24 cellular contexts compared by ENCODE assay signal in the genomic region with DNA sequence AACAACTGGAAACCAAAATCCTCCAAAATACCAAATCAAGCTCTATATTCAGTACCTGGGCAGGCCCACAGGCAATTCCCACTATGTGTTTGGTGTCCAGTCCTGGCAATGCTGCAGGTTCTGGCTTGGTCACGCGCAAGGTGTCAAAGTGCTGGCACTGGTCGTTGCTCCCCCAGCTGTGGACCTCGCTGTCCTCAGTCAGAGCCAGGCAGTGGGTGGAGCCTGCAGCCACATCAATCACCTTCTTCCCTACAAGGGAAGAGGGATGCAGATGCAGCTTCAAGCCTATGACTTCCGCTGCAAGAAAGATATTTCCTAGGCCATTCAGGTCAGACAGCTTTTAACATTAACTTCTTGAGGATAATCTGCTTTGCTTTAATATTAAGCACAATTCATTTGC.
A peak's percentile ranks its signal among the peaks of the same experiment; 100 is the strongest.
DNase-seq lines count a peak whose midpoint lies in the region; ATAC-seq, FAIRE-seq and TF ChIP-seq lines count a peak whose summit lies in the region.
"Had no signal": no experiment of that assay in that cellular context is flagged by ENCODE, and none has a peak within 500 bp of the region (broad histone marks: within the 10 kb centered on the region; RNA-seq: fewer than 3 reads in every experiment).

No MANE protein-coding gene starts in this region.

- H3K27ac Mint-ChIP-seq in WTC11 (no peak overlapping the region), nephron progenitor cell (no peak overlapping the region)
- H3K27ac Mint-ChIP-seq: activated CD4-positive, alpha-beta T cell treated with anti-CD3 and anti-CD28 coated beads, Interleukin-2, amount 10 ng/mL, durations not matched to agents 24 days and 14 days; activated naive CD8-positive, alpha-beta T cell treated with anti-CD3 and anti-CD28 coated beads for 36 hours; activated T-helper 17 cell treated with anti-CD3 and anti-CD28 coated beads, Interleukin-2, amount 50 U/mL, for 72 hours; nephron; stimulated activated naive B cell treated with anti-CD40 and anti-IgM and Interleukin-4, amounts not matched to agents 10 μg/mL and 1 μg/mL and 100 μg/mL, for 72 hours had no signal

- H3K4me1 Mint-ChIP-seq in WTC11 (peaks cover 13% of the 10 kb centered on the region), nephron progenitor cell (peaks cover 33% of the 10 kb centered on the region)
- H3K4me1 Mint-ChIP-seq: activated T-helper 17 cell treated with anti-CD3 and anti-CD28 coated beads, Interleukin-2, amount 50 U/mL, for 72 hours; nephron had no signal

- H3K9me3 ChIP-seq in HAP-1: no peaks in the 10 kb centered on the region
- H3K9me3 ChIP-seq: Peyer's patch, SK-N-SH, testis had no signal

- no peak overlapping the region for H3K27ac ChIP-seq in RWPE1
- H3K27ac ChIP-seq: Peyer's patch, testis had no signal

- H3K36me3 ChIP-seq in HAP-1 (replicated peaks): peaks cover 28% of the 10 kb centered on the region

- ATAC-seq in WTC11 (peak; percentile 67), left cardiac atrium (peak; percentile 79 to 81), GM18907 (IDR thresholded peaks at IDR 0.05; ENCODE audit: unreplicated experiment) (no peak)
- ATAC-seq: activated T-helper 17 cell treated with anti-CD3 and anti-CD28 coated beads, Interleukin-2, amount 50 U/mL, for 72 hours; HCT116; stimulated activated naive B cell treated with anti-CD40 and anti-IgM and Interleukin-4, amounts not matched to agents 10 μg/mL and 1 μg/mL and 100 μg/mL, for 72 hours had no signal

- H3K4me3 Mint-ChIP-seq in WTC11 (no peak overlapping the region), nephron progenitor cell (no peak overlapping the region)
- H3K4me3 Mint-ChIP-seq: activated CD4-positive, alpha-beta T cell treated with anti-CD3 and anti-CD28 coated beads, Interleukin-2, amount 10 ng/mL, durations not matched to agents 24 days and 14 days; activated naive CD8-positive, alpha-beta T cell treated with anti-CD3 and anti-CD28 coated beads for 36 hours; activated T-helper 17 cell treated with anti-CD3 and anti-CD28 coated beads, Interleukin-2, amount 50 U/mL, for 72 hours; nephron; stimulated activated naive B cell treated with anti-CD40 and anti-IgM and Interleukin-4, amounts not matched to agents 10 μg/mL and 1 μg/mL and 100 μg/mL, for 72 hours had no signal

- intact Hi-C loops in left cardiac atrium (cut with DNase I): no loop called here

- TF ChIP-seq CTCF in D721Med (IDR thresholded peaks at IDR 0.05; ENCODE audit: insufficient read depth, missing control alignments) (no peak), WTC11 (IDR thresholded peaks at IDR 0.05) (no peak), nephron progenitor cell (IDR thresholded peaks at IDR 0.05) (no peak), RWPE1 (conservative IDR thresholded peaks at IDR 0.05; ENCODE audit: low read depth) (no peak)

- no peak for DNase-seq in D721Med (ENCODE audit: insufficient read length, low spot score)
- DNase-seq in WTC11 (ENCODE audit: low spot score): peak; percentile 33
- DNase-seq in left cardiac atrium: no peak
- DNase-seq in nephron progenitor cell: peak; percentile 48
- DNase-seq in HAP-1 (ENCODE audit: low spot score in 2 of 2): no peak
- DNase-seq in RWPE1 (ENCODE audit: low spot score): no peak
- no peak for DNase-seq in putamen (ENCODE audit: low spot score)
- DNase-seq: activated CD4-positive, alpha-beta T cell treated with anti-CD3 and anti-CD28 coated beads, Interleukin-2, amount 10 ng/mL, durations not matched to agents 24 days and 14 days; activated naive CD8-positive, alpha-beta T cell treated with anti-CD3 and anti-CD28 coated beads for 36 hours; COR-L47; NCI-H1417 treated with DMSO at 0.1 percent for 48 hours; NK-92 treated with Interleukin-12 subunit alpha and Interleukin-12 subunit beta, amount 100 ng/mL, for 24 hours; Peyer's patch; SK-N-SH; stimulated activated CD4-positive, alpha-beta T cell treated with anti-CD3 and anti-CD28 coated beads, Interleukin-1b, Interleukin-23, amount 100 ng/mL, for 48 hours; stimulated activated naive B cell treated with anti-CD40 and anti-IgM and Interleukin-4, amounts not matched to agents 10 μg/mL and 1 μg/mL and 100 μg/mL, for 72 hours; T-helper 2 cell; testis had no signal

- no peak overlapping the region for H3K4me3 ChIP-seq in HAP-1
- H3K4me3 ChIP-seq: Peyer's patch, testis had no signal

- H3K27me3 Mint-ChIP-seq in WTC11 (ENCODE audit: low read depth) (no peaks in the 10 kb centered on the region), nephron progenitor cell (ENCODE audit: low read depth, poor library complexity) (no peaks in the 10 kb centered on the region)
- H3K27me3 Mint-ChIP-seq: activated CD4-positive, alpha-beta T cell treated with anti-CD3 and anti-CD28 coated beads, Interleukin-2, amount 10 ng/mL, durations not matched to agents 24 days and 14 days; activated naive CD8-positive, alpha-beta T cell treated with anti-CD3 and anti-CD28 coated beads for 36 hours; activated T-helper 17 cell treated with anti-CD3 and anti-CD28 coated beads, Interleukin-2, amount 50 U/mL, for 72 hours; stimulated activated naive B cell treated with anti-CD40 and anti-IgM and Interleukin-4, amounts not matched to agents 10 μg/mL and 1 μg/mL and 100 μg/mL, for 72 hours had no signal

- H3K27me3 ChIP-seq in HAP-1 (ENCODE audit: low read depth): no peaks in the 10 kb centered on the region
- H3K27me3 ChIP-seq: Peyer's patch, testis had no signal

- CTCF ChIA-PET in WTC11 (lab: Charles Lee) (no interaction called here), RWPE1 (lab: Yijun Ruan, JAX) (no interaction called here)

- H3K4me1 ChIP-seq in HAP-1: no peaks in the 10 kb centered on the region
- H3K4me1 ChIP-seq: Peyer's patch, testis had no signal

- in situ Hi-C loops in HAP-1 (cut with MboI; ENCODE audit: low sequenced_read_pairs): no loop called here

- H3K36me3 Mint-ChIP-seq in WTC11: peaks cover 66% of the 10 kb centered on the region
- peaks cover 69% of the 10 kb centered on the region for H3K36me3 Mint-ChIP-seq in nephron progenitor cell (ENCODE audit: low read depth)

- H3K9me3 Mint-ChIP-seq in WTC11 (no peaks in the 10 kb centered on the region), nephron progenitor cell (no peaks in the 10 kb centered on the region)
- H3K9me3 Mint-ChIP-seq: activated CD4-positive, alpha-beta T cell treated with anti-CD3 and anti-CD28 coated beads, Interleukin-2, amount 10 ng/mL, durations not matched to agents 24 days and 14 days; activated naive CD8-positive, alpha-beta T cell treated with anti-CD3 and anti-CD28 coated beads for 36 hours; activated T-helper 17 cell treated with anti-CD3 and anti-CD28 coated beads, Interleukin-2, amount 50 U/mL, for 72 hours; nephron; stimulated activated naive B cell treated with anti-CD40 and anti-IgM and Interleukin-4, amounts not matched to agents 10 μg/mL and 1 μg/mL and 100 μg/mL, for 72 hours had no signal

- FAIRE-seq in D721Med (lab: Jason Lieb, UNC): peak; percentile 55
- FAIRE-seq: astrocyte, frontal cortex had no signal

- POLR2A ChIA-PET in WTC11 (lab: Charles Lee) (no interaction called here), RWPE1 (lab: Yijun Ruan, JAX; ENCODE audit: low non-redundant PET) (no interaction called here)

TF ChIP-seq in WTC11, 78 proteins besides CTCF, POLR2A, EP300 and RAD21:
- TF ChIP-seq, protein P1, sequence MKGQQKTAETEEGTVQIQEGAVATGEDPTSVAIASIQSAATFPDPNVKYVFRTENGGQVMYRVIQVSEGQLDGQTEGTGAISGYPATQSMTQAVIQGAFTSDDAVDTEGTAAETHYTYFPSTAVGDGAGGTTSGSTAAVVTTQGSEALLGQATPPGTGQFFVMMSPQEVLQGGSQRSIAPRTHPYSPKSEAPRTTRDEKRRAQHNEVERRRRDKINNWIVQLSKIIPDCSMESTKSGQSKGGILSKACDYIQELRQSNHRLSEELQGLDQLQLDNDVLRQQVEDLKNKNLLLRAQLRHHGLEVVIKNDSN (CRISPR knock-in tag; IDR thresholded peaks at IDR 0.05): no peak
- TF ChIP-seq HMGA2 (CRISPR knock-in tag; IDR thresholded peaks at IDR 0.05) (no peak), ZNF416 (CRISPR knock-in tag; IDR thresholded peaks at IDR 0.05) (no peak), SP1 (CRISPR knock-in tag; conservative IDR thresholded peaks at IDR 0.05) (no peak), NR1H2 (CRISPR knock-in tag; IDR thresholded peaks at IDR 0.05) (no peak), TP53 (CRISPR knock-in tag; IDR thresholded peaks at IDR 0.05) (no peak)
- TF ChIP-seq, protein P2, sequence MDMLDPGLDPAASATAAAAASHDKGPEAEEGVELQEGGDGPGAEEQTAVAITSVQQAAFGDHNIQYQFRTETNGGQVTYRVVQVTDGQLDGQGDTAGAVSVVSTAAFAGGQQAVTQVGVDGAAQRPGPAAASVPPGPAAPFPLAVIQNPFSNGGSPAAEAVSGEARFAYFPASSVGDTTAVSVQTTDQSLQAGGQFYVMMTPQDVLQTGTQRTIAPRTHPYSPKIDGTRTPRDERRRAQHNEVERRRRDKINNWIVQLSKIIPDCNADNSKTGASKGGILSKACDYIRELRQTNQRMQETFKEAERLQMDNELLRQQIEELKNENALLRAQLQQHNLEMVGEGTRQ (CRISPR knock-in tag; IDR thresholded peaks at IDR 0.05): no peak
TF ChIP-seq in WTC11: peak in this region for 0.

Comparison
In these comparisons a context has a peak if more than half of its experiments do, and no peak if none do; other contexts are left out.
1. DNase-seq: peak in WTC11 (single experiment) and nephron progenitor cell (single experiment); none in D721Med (single experiment), left cardiac atrium (single experiment), HAP-1 (0 of 2), RWPE1 (single experiment) and putamen (single experiment).